20 cellular contexts compared by ENCODE assay signal in the genomic region with DNA sequence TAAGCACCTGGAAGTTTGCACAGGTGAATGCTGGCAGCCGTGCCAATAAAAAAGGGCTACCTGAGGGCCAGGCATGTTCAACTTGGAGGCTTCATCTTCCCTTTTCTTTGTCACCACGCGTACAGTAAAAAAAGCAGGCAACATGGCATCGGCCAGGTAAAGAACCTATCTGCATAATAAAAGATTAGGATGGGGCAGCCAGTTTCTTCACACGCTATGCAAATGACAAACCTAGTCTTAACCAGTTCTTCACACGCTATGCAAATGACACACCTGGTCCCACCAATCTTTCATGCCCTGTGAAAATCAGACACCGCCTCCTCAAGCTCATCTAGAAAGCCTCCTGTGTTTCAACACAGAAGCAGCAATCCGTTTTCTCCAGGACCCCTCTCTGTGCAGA.
DNase-seq lines count a peak whose midpoint lies in the region; ATAC-seq and TF ChIP-seq lines count a peak whose summit lies in the region.
"Had no signal": no experiment of that assay in that cellular context is flagged by ENCODE, and none has a peak within 500 bp of the region (broad histone marks: within the 10 kb centered on the region; RNA-seq: fewer than 3 reads in every experiment).

No MANE protein-coding gene starts in this region.

- intact Hi-C loops in thyroid gland (cut with DNase I) (no loop called here), heart left ventricle (cut with DNase I) (no loop called here)

- WGBS in iPS DF 6.9 (ENCODE audit: insufficient coverage, insufficient read length) = no CpG with 5 or more reads among the region's 8 CpGs
- WGBS in thyroid gland, 2 donors = 83 to 87% methylated on average over 8 of the region's 8 CpGs
- 81 to 94% (median 89%) methylated on average over 8 of the region's 8 CpGs for WGBS in heart left ventricle, 4 donors

- no peaks in the 10 kb centered on the region for H3K36me3 ChIP-seq in HUES48 (ENCODE audit: control insufficient read depth, insufficient read depth, low read length)
- no peaks in the 10 kb centered on the region for H3K36me3 ChIP-seq in iPS DF 6.9 (ENCODE audit: control insufficient read depth, insufficient read depth, low read length)
- no peaks in the 10 kb centered on the region for H3K36me3 ChIP-seq in thyroid gland
- H3K36me3 ChIP-seq in heart left ventricle = no peaks in the 10 kb centered on the region
- H3K36me3 ChIP-seq: HAP-1, MG63 had no signal

- TF ChIP-seq POLR2A in thyroid gland (IDR thresholded peaks at IDR 0.05) (no peak), heart left ventricle (IDR thresholded peaks at IDR 0.05) (no peak)

- no peak for TF ChIP-seq CTCF in thyroid gland (IDR thresholded peaks at IDR 0.05)
- TF ChIP-seq CTCF in heart left ventricle (IDR thresholded peaks at IDR 0.05) = no peak

- no peak overlapping the region for H3K4me3 ChIP-seq in HUES48 (ENCODE audit: low read depth, low read length)
- no peak overlapping the region for H3K4me3 ChIP-seq in iPS DF 6.9 (ENCODE audit: low read length)
- H3K4me3 ChIP-seq in thyroid gland (replicated peaks in 1 of 3) = no peak overlapping the region
- no peak overlapping the region for H3K4me3 ChIP-seq in heart left ventricle
- H3K4me3 ChIP-seq: A549, HAP-1, MG63, SK-N-MC had no signal

- H3K4me1 ChIP-seq in HUES48 (ENCODE audit: control insufficient read depth, insufficient read depth, low read length) = peaks cover 22% of the 10 kb centered on the region
- H3K4me1 ChIP-seq in iPS DF 6.9 (ENCODE audit: control insufficient read depth, insufficient read depth, low read length) = no peaks in the 10 kb centered on the region; the same call in 1 of the 2 replicates
- no peaks in the 10 kb centered on the region for H3K4me1 ChIP-seq in thyroid gland
- no peaks in the 10 kb centered on the region for H3K4me1 ChIP-seq in heart left ventricle
- H3K4me1 ChIP-seq: HAP-1 had no signal

- no peaks in the 10 kb centered on the region for H3K27me3 ChIP-seq in HUES48 (ENCODE audit: control insufficient read depth, insufficient read depth, low read length)
- no peaks in the 10 kb centered on the region for H3K27me3 ChIP-seq in iPS DF 6.9 (ENCODE audit: control insufficient read depth, insufficient read depth, low read length)
- H3K27me3 ChIP-seq in thyroid gland = no peaks in the 10 kb centered on the region
- H3K27me3 ChIP-seq in heart left ventricle = no peaks in the 10 kb centered on the region
- H3K27me3 ChIP-seq: MG63 had no signal

- H3K9me3 ChIP-seq in HUES48 (ENCODE audit: control insufficient read depth, insufficient read depth, low read length) (no peaks in the 10 kb centered on the region), iPS DF 6.9 (ENCODE audit: control insufficient read depth, insufficient read depth, low read length) (no peaks in the 10 kb centered on the region), thyroid gland (no peaks in the 10 kb centered on the region), heart left ventricle (no peaks in the 10 kb centered on the region)
- H3K9me3 ChIP-seq: A549, HAP-1, MG63 had no signal

- DNase-seq in DMS53 treated with DMSO at 0.1 percent for 48 hours (lab: John Stamatoyannopoulos, UW; ENCODE audit: unreplicated experiment) (peak; percentile 51), SHP77 (lab: John Stamatoyannopoulos, UW) (peak; percentile 53 to 58), iPS DF 6.9 (ENCODE audit: low read depth, low spot score) (peak; percentile 45), CD1c-positive myeloid dendritic cell (ENCODE audit: extremely low spot score) (no peak), thyroid gland (no peak), heart left ventricle (no peak)
- DNase-seq: Calu3; CD8-positive, alpha-beta T cell; Kasumi-1; MG63; NCI-H1092 treated with DMSO at 0.1 percent for 48 hours; NCI-H1694; NCI-H2081 treated with DMSO at 0.1 percent for 48 hours; NCI-H524 treated with DMSO at 0.1 percent for 48 hours had no signal

- no peak for ATAC-seq in heart left ventricle
- ATAC-seq: A549; CD8-positive, alpha-beta T cell; Right ventricle myocardium inferior had no signal

- peak overlapping the region; percentile 80 for H3K27ac ChIP-seq in HUES48 (ENCODE audit: low read depth, low read length)
- H3K27ac ChIP-seq in iPS DF 6.9 (ENCODE audit: low read length) = no peak overlapping the region
- no peak overlapping the region for H3K27ac ChIP-seq in thyroid gland
- H3K27ac ChIP-seq in heart left ventricle = no peak overlapping the region
- H3K27ac ChIP-seq: A549, HL-60, SK-N-MC had no signal

- peak overlapping the region; percentile 4; the same call in 1 of the 2 replicates for H3K9ac ChIP-seq in HUES48 (ENCODE audit: low read depth, low read length)

Comparison
In these comparisons a context has a peak if more than half of its experiments do, and no peak if none do; other contexts are left out.
1. DNase-seq: peak in DMS53 treated with DMSO at 0.1 percent for 48 hours (single experiment), SHP77 (2 of 2) and iPS DF 6.9 (single experiment); none in CD1c-positive myeloid dendritic cell (single experiment), thyroid gland (0 of 2) and heart left ventricle (0 of 5).